ENCODE assay signal across 1 cellular context in the genomic region with DNA sequence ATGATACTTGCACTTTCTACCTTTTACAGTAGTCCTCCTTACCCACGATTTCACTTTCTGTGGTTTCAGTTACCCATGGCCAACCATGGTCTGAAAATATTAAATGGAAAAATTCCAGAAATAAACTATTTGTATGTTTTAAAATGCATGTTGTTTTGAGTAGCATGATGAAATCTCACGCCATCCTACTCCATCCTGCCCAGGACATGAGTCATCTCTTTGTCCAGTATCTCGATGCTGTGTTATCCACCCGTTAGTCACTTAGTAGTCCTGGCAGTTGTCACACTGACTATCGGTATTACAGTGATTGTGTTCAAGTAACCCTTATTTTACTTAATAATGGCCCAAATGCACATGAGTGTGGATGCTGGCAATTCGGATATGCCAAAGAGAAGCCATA.
TF ChIP-seq lines count a peak whose summit lies in the region.

No MANE protein-coding gene starts in this region.

TF ChIP-seq in HepG2, 621 proteins besides CTCF, POLR2A, EP300 and RAD21:
- TF ChIP-seq ZNF652 (CRISPR knock-in tag; IDR thresholded peaks at IDR 0.05; ENCODE audit: borderline replicate concordance, low read depth) = no peak
- no peak for TF ChIP-seq ZNF235 (CRISPR knock-in tag; IDR thresholded peaks at IDR 0.05; ENCODE audit: borderline replicate concordance)
- TF ChIP-seq, protein P1, sequence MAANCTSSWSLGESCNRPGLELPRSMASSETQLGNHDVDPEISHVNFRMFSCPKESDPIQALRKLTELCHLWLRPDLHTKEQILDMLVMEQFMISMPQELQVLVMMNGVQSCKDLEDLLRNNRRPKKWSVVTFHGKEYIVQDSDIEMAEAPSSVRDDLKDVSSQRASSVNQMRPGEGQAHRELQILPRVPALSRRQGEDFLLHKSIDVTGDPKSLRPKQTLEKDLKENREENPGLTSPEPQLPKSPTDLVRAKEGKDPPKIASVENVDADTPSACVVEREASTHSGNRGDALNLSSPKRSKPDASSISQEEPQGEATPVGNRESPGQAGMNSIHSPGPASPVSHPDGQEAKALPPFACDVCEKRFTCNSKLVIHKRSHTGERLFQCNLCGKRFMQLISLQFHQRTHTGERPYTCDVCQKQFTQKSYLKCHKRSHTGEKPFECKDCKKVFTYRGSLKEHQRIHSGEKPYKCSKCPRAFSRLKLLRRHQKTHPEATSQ (CRISPR knock-in tag; IDR thresholded peaks at IDR 0.05; ENCODE audit: borderline replicate concordance) = no peak
- no peak for TF ChIP-seq ELF1 (CRISPR knock-in tag; IDR thresholded peaks at IDR 0.05)
- TF ChIP-seq FOSL2 (CRISPR knock-in tag; IDR thresholded peaks at IDR 0.05) = peak; percentile 81
- no peak for TF ChIP-seq HNF4G (IDR thresholded peaks at IDR 0.05; ENCODE audit: borderline replicate concordance, low read depth, low read length)
- TF ChIP-seq HNF4G (CRISPR knock-in tag; IDR thresholded peaks at IDR 0.05; ENCODE audit: borderline replicate concordance, low read depth) = no peak
- TF ChIP-seq ATF4 (CRISPR knock-in tag; IDR thresholded peaks at IDR 0.05) = peak in 1 of 2 experiments; percentile 84; a peak in 2 of 4 replicates
- TF ChIP-seq PCBP1 (IDR thresholded peaks at IDR 0.05; ENCODE audit: borderline replicate concordance, low read depth, low read length) = no peak
- TF ChIP-seq MXI1 (IDR thresholded peaks at IDR 0.05; ENCODE audit: borderline replicate concordance, low read depth, low read length) = no peak
